9 cellular contexts compared by ENCODE assay signal in the genomic region with DNA sequence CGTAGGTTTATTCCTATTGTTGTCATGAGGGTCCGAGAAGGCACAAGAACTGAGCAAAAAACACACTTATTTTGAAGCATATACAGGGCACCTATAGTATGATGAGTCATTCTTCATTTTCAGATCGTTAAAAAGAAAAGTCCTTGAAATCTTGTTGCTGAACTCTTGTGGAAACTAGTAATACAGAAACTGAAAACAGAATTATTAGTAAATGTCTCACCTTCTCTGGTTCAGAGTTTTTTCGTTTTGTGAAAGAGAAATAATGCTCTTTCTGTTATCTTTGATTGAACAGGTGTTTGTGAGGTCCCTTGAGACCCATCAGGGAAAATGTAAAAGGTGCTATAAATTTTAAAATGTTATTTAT.
DNase-seq lines count a peak whose midpoint lies in the region; ATAC-seq and TF ChIP-seq lines count a peak whose summit lies in the region.
"Had no signal": no experiment of that assay in that cellular context is flagged by ENCODE, and none has a peak within 500 bp of the region (broad histone marks: within the 10 kb centered on the region; RNA-seq: fewer than 3 reads in every experiment).

No MANE protein-coding gene starts in this region.

- H3K4me1 Mint-ChIP-seq in activated naive CD4-positive, alpha-beta T cell treated with anti-CD3 and anti-CD28 coated beads for 36 hours (ENCODE audit: low read depth), result peaks cover 26% of the 10 kb centered on the region

- CTCF ChIA-PET in activated naive CD4-positive, alpha-beta T cell treated with anti-CD3 and anti-CD28 coated beads for 36 hours (lab: Charles Lee), result interaction anchor here (0.7 to 1.9 kb wide), 4 partner anchors 16 to 115 kb away, joined by 3 to 6 read pairs (median 4); no protein-coding TSS in a partner anchor

- H3K36me3 Mint-ChIP-seq in activated naive CD4-positive, alpha-beta T cell treated with anti-CD3 and anti-CD28 coated beads for 36 hours (ENCODE audit: low read depth), result no peaks in the 10 kb centered on the region

- H3K4me3 ChIP-seq in testis, result no peak overlapping the region

- no peak overlapping the region for H3K4me3 Mint-ChIP-seq in activated naive CD4-positive, alpha-beta T cell treated with anti-CD3 and anti-CD28 coated beads for 36 hours

- ATAC-seq in GM21576 (IDR thresholded peaks at IDR 0.05; ENCODE audit: unreplicated experiment), result peak; percentile 98
- peak; percentile 97 for ATAC-seq in HG03159 (IDR thresholded peaks at IDR 0.05; ENCODE audit: unreplicated experiment)
- peak; percentile 93 for ATAC-seq in stimulated activated naive CD8-positive, alpha-beta T cell treated with anti-CD3 and anti-CD28 coated beads, Interleukin-15, Interleukin-2, amounts not matched to agents 100 U/mL and 50 U/mL, for 24 hours

- DNase-seq in activated naive CD4-positive, alpha-beta T cell treated with anti-CD3 and anti-CD28 coated beads for 36 hours, result peak; percentile 22
- no peak for DNase-seq in activated naive CD4-positive, alpha-beta T cell treated with Interleukin-2 at 50 U/mL for 16 hours
- DNase-seq in stimulated activated naive CD8-positive, alpha-beta T cell treated with anti-CD3 and anti-CD28 coated beads, Interleukin-15, Interleukin-2, amounts not matched to agents 100 U/mL and 50 U/mL, for 24 hours, result no peak
- DNase-seq in cerebellar cortex (ENCODE audit: low spot score), result no peak
- DNase-seq in activated gamma-delta T cell (lab: John Stamatoyannopoulos, UW), result no peak
- no peak for DNase-seq in testis
- DNase-seq: NCI-H526 treated with DMSO at 0.1 percent for 48 hours had no signal

- no peaks in the 10 kb centered on the region for H3K9me3 ChIP-seq in testis

- no peak overlapping the region for H3K27ac ChIP-seq in testis

- peaks cover 28% of the 10 kb centered on the region for H3K27me3 Mint-ChIP-seq in activated naive CD4-positive, alpha-beta T cell treated with anti-CD3 and anti-CD28 coated beads for 36 hours (ENCODE audit: low read depth)

- H3K4me1 ChIP-seq in testis, result no peaks in the 10 kb centered on the region

- no peaks in the 10 kb centered on the region for H3K36me3 ChIP-seq in testis (ENCODE audit: low read depth, missing control alignments)

- H3K9me3 Mint-ChIP-seq in activated naive CD4-positive, alpha-beta T cell treated with anti-CD3 and anti-CD28 coated beads for 36 hours, result peaks cover 2% of the 10 kb centered on the region

- no peaks in the 10 kb centered on the region for H3K27me3 ChIP-seq in testis

- H3K27ac Mint-ChIP-seq in activated naive CD4-positive, alpha-beta T cell treated with anti-CD3 and anti-CD28 coated beads for 36 hours, result no peak overlapping the region

- whole genome bisulfite sequencing in testis, 2 donors, result 65 to 66% methylated on average over 4 of the region's 4 CpGs

- intact Hi-C loops in activated naive CD4-positive, alpha-beta T cell treated with anti-CD3 and anti-CD28 coated beads for 36 hours (cut with micrococcal nuclease), result loop anchor here (1.0 to 5.0 kb wide), 9 partner anchors 11 to 1728 kb away; no protein-coding TSS in a partner anchor
- intact Hi-C loops in testis (cut with DNase I; ENCODE audit: low total_unique reads), result no loop called here

- TF ChIP-seq CTCF in testis (IDR thresholded peaks at IDR 0.05), result no peak

- no peak for TF ChIP-seq POLR2A in testis (IDR thresholded peaks at IDR 0.05)
